In genomic region chr12:54225666-54226065, GRCh38 we compare ENCODE assay signal across 14 cellular contexts. TPM values are rescaled to one million over a fixed set of nuclear protein-coding genes. Genes with fewer than 3 reads are reported as not detected.
DNase-seq lines count a peak whose midpoint lies in the region; ATAC-seq lines count a peak whose summit lies in the region.
"Had no signal": no experiment of that assay in that cellular context is flagged by ENCODE, and none has a peak within 500 bp of the region (broad histone marks: within the 10 kb centered on the region; RNA-seq: fewer than 3 reads in every experiment).

No MANE protein-coding gene starts in this region.

- ATAC-seq in HG03025 (IDR thresholded peaks at IDR 0.05; ENCODE audit: low FRiP score, unreplicated experiment) (no peak), GM19467 (IDR thresholded peaks at IDR 0.05; ENCODE audit: unreplicated experiment) (no peak), HG02759 (IDR thresholded peaks at IDR 0.05; ENCODE audit: unreplicated experiment) (no peak)
- ATAC-seq: CD8-positive, alpha-beta T cell had no signal

- DNase-seq in NCI-H2171 treated with DMSO at 0.1 percent for 48 hours (lab: John Stamatoyannopoulos, UW) (peak; percentile 12), NCI-H2171 (lab: John Stamatoyannopoulos, UW) (no peak), GM03348 (ENCODE audit: low spot score) (peak; percentile 32), fibroblast of gingiva (ENCODE audit: low read depth) (peak; percentile 43), mesenteric fat pad (ENCODE audit: low spot score) (no peak)
- DNase-seq: CD8-positive, alpha-beta T cell; COR-L47; DMS153; DMS79 treated with DMSO at 0.1 percent for 48 hours; GDM1; H7 had no signal

RNA-seq across cellular contexts. Expression of gene SMUG1, which starts 36.9 kb away (rescaled TPM):
- 23.4 TPM for total RNA-seq in mesenteric fat pad

RNA-seq across cellular contexts. Expression of gene CBX5, which starts 54.3 kb away (rescaled TPM):
- total RNA-seq in mesenteric fat pad: 35.2 TPM

RNA-seq across cellular contexts. Expression of gene HNRNPA1, which starts 54.9 kb away (rescaled TPM):
- 655 TPM for total RNA-seq in mesenteric fat pad

Comparison
In these comparisons a context has a peak if more than half of its experiments do, and no peak if none do; other contexts are left out.
1. DNase-seq: peak in NCI-H2171 treated with DMSO at 0.1 percent for 48 hours (single experiment), GM03348 (single experiment) and fibroblast of gingiva (single experiment); none in NCI-H2171 (single experiment) and mesenteric fat pad (single experiment).